Comparison of ENCODE assay signal across 9 cellular contexts in genomic region chr6:20875369-20875963, GRCh38.
DNase-seq lines count a peak whose midpoint lies in the region; ATAC-seq and TF ChIP-seq lines count a peak whose summit lies in the region.
"Had no signal": no experiment of that assay in that cellular context is flagged by ENCODE, and none has a peak within 500 bp of the region (broad histone marks: within the 10 kb centered on the region; RNA-seq: fewer than 3 reads in every experiment).

No MANE protein-coding gene starts in this region.

- H3K27me3 ChIP-seq in body of pancreas (no peaks in the 10 kb centered on the region), neural progenitor cell (no peaks in the 10 kb centered on the region), gastroesophageal sphincter (no peaks in the 10 kb centered on the region)

- H3K27me3 Mint-ChIP-seq in neural progenitor cell (ENCODE audit: insufficient read depth, low read depth), result peaks cover 3% of the 10 kb centered on the region

- H3K36me3 ChIP-seq in body of pancreas (replicated peaks in 1 of 2; ENCODE audit: insufficient read depth in 1 of 2, low read depth in 2 of 2), result no peaks in the 10 kb centered on the region
- no peaks in the 10 kb centered on the region for H3K36me3 ChIP-seq in neural progenitor cell
- H3K36me3 ChIP-seq in gastroesophageal sphincter, result no peaks in the 10 kb centered on the region

- no peaks in the 10 kb centered on the region for H3K9me3 ChIP-seq in body of pancreas
- H3K9me3 ChIP-seq in neural progenitor cell (ENCODE audit: low read depth), result no peaks in the 10 kb centered on the region
- no peaks in the 10 kb centered on the region for H3K9me3 ChIP-seq in gastroesophageal sphincter

- no peak overlapping the region for H2AFZ ChIP-seq in neural progenitor cell (replicated peaks)

- DNase-seq in DMS79 treated with DMSO at 0.1 percent for 48 hours (lab: John Stamatoyannopoulos, UW) (peak; percentile 55), DMS79 (lab: John Stamatoyannopoulos, UW) (no peak), NCI-H1417 treated with DMSO at 0.1 percent for 48 hours (lab: John Stamatoyannopoulos, UW) (peak; percentile 51), body of pancreas (peak in 1 of 4 donors; percentile 10), neural progenitor cell (ENCODE audit: low spot score) (peak; percentile 33), activated gamma-delta T cell treated with Interleukin-2 at 50 U/mL for 16 hours (no peak)

- no peaks in the 10 kb centered on the region for H3F3A ChIP-seq in neural progenitor cell (ENCODE audit: low read depth)

- H4K20me1 ChIP-seq in neural progenitor cell (ENCODE audit: low read depth), result no peaks in the 10 kb centered on the region

- H3K9me3 Mint-ChIP-seq in neural progenitor cell, result no peaks in the 10 kb centered on the region

- WGBS in body of pancreas, 2 donors, result 30 to 39% methylated on average over 1 of the region's 1 CpG
- WGBS in gastroesophageal sphincter (ENCODE audit: low coverage in 1 of 2), 2 donors, result 40 to 88% methylated on average over 1 of the region's 1 CpG

- no peak overlapping the region for H3K4me3 Mint-ChIP-seq in neural progenitor cell

- H3K4me1 ChIP-seq in body of pancreas (peaks cover 26% of the 10 kb centered on the region), neural progenitor cell (peaks cover 26% of the 10 kb centered on the region), gastroesophageal sphincter (no peaks in the 10 kb centered on the region)

- TF ChIP-seq POLR2A in body of pancreas (IDR thresholded peaks at IDR 0.05) (no peak), gastroesophageal sphincter (IDR thresholded peaks at IDR 0.05) (no peak)

- H3K4me3 ChIP-seq in body of pancreas (no peak overlapping the region), neural progenitor cell (no peak overlapping the region), gastroesophageal sphincter (no peak overlapping the region)
- H3K4me3 ChIP-seq: lung had no signal

- ATAC-seq in body of pancreas, result no peak
- no peak for ATAC-seq in GM18498 (IDR thresholded peaks at IDR 0.05; ENCODE audit: unreplicated experiment)
- no peak for ATAC-seq in gastroesophageal sphincter

- intact Hi-C loops in body of pancreas (cut with DNase I), result no loop called here

- peaks cover 41% of the 10 kb centered on the region for H3K4me1 Mint-ChIP-seq in neural progenitor cell

- H3K79me2 ChIP-seq in neural progenitor cell (ENCODE audit: low read depth), result no peaks in the 10 kb centered on the region

- H3K36me3 Mint-ChIP-seq in neural progenitor cell, result no peaks in the 10 kb centered on the region

- TF ChIP-seq EP300 in gastroesophageal sphincter (IDR thresholded peaks at IDR 0.05), result no peak

- peak overlapping the region; percentile 10 for H3K4me2 ChIP-seq in neural progenitor cell

- no peak overlapping the region for H3K27ac Mint-ChIP-seq in neural progenitor cell

- H3K27ac ChIP-seq in body of pancreas (no peak overlapping the region), neural progenitor cell (no peak overlapping the region), gastroesophageal sphincter (no peak overlapping the region)

- no peak overlapping the region for H3K9ac ChIP-seq in neural progenitor cell

- TF ChIP-seq CTCF in body of pancreas (IDR thresholded peaks at IDR 0.05) (peak in 5 of 7 experiments; percentile 20 to 38 (median 24)), neural progenitor cell (IDR thresholded peaks at IDR 0.05) (peak; percentile 69), gastroesophageal sphincter (IDR thresholded peaks at IDR 0.05) (no peak)

Comparison
In these comparisons a context has a peak if more than half of its experiments do, and no peak if none do; other contexts are left out.
1. DNase-seq: peak in DMS79 treated with DMSO at 0.1 percent for 48 hours (single experiment), NCI-H1417 treated with DMSO at 0.1 percent for 48 hours (single experiment) and neural progenitor cell (single experiment); none in DMS79 (single experiment) and activated gamma-delta T cell treated with Interleukin-2 at 50 U/mL for 16 hours (single experiment).
2. CTCF ChIP-seq: peak in body of pancreas (5 of 7) and neural progenitor cell (single experiment); none in gastroesophageal sphincter (0 of 4).